Comparison of ENCODE assay signal across 11 cellular contexts in genomic region chr9:68802525-68803015, GRCh38.
DNase-seq lines count a peak whose midpoint lies in the region; ATAC-seq, FAIRE-seq and TF ChIP-seq lines count a peak whose summit lies in the region.
"Had no signal": no experiment of that assay in that cellular context is flagged by ENCODE, and none has a peak within 500 bp of the region (broad histone marks: within the 10 kb centered on the region; RNA-seq: fewer than 3 reads in every experiment).

No MANE protein-coding gene starts in this region.

- H3K9me3 ChIP-seq in right atrium auricular region = no peaks in the 10 kb centered on the region

- DNase-seq in NCI-H187 (lab: John Stamatoyannopoulos, UW) (peak; percentile 2 to 25), NCI-H187 treated with DMSO at 0.1 percent for 48 hours (lab: John Stamatoyannopoulos, UW) (no peak), anterior cingulate cortex (lab: John Stamatoyannopoulos, UW) (no peak), right atrium auricular region (ENCODE audit: low spot score) (no peak), urothelium cell line (ENCODE audit: low spot score) (no peak)
- peak; percentile 62 for DNase-seq in stimulated activated CD4-positive, alpha-beta T cell treated with anti-CD3 and anti-CD28 coated beads, Interleukin-1b, Interleukin-23, amount 100 ng/mL, for 48 hours

- H3K27me3 ChIP-seq in right atrium auricular region = no peaks in the 10 kb centered on the region

- no peak overlapping the region for H3K27ac ChIP-seq in right atrium auricular region
- H3K27ac ChIP-seq: 22Rv1 had no signal

- ATAC-seq in GM21528 (IDR thresholded peaks at IDR 0.05; ENCODE audit: low FRiP score, unreplicated experiment) = peak; percentile 94
- ATAC-seq in HG03439 (IDR thresholded peaks at IDR 0.05; ENCODE audit: unreplicated experiment) = peak; percentile 98
- ATAC-seq: HCT116 had no signal

- H3K36me3 ChIP-seq in right atrium auricular region = no peaks in the 10 kb centered on the region

- TF ChIP-seq CTCF in right atrium auricular region (IDR thresholded peaks at IDR 0.05) = no peak

- no peak overlapping the region for H3K4me3 ChIP-seq in right atrium auricular region
- H3K4me3 ChIP-seq: lung had no signal

- peaks cover 0 to 29% of the 10 kb centered on the region in 2 donors for H3K4me1 ChIP-seq in right atrium auricular region

- no peak for FAIRE-seq in urothelium cell line (lab: Jason Lieb, UNC)

Comparison
In these comparisons a context has a peak if more than half of its experiments do, and no peak if none do; other contexts are left out.
1. DNase-seq: peak in NCI-H187 (2 of 2) and stimulated activated CD4-positive, alpha-beta T cell treated with anti-CD3 and anti-CD28 coated beads, Interleukin-1b, Interleukin-23, amount 100 ng/mL, for 48 hours (single experiment); none in NCI-H187 treated with DMSO at 0.1 percent for 48 hours (single experiment), anterior cingulate cortex (0 of 58), right atrium auricular region (single experiment) and urothelium cell line (single experiment).